ENCODE assay signal across 7 cellular contexts in the genomic region with DNA sequence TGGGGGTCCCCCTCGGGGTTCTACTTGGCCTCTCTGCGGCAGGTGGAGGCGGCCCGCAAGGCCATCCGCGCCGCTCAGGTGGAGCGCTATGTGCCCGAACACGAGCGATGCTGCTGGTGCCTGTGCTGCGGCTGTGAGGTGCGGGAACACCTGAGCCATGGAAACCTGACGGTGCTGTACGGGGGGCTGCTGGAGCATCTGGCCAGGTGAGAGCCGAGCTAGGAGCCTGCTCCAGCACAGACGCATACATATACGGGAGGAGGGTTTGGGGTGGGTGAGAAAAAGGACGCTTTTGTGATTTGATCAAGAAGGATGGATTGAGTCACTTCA. TPM values are rescaled to one million over a fixed set of nuclear protein-coding genes. Genes with fewer than 3 reads are reported as not detected.
DNase-seq lines count a peak whose midpoint lies in the region; FAIRE-seq and TF ChIP-seq lines count a peak whose summit lies in the region.
"Had no signal": no experiment of that assay in that cellular context is flagged by ENCODE, and none has a peak within 500 bp of the region (broad histone marks: within the 10 kb centered on the region; RNA-seq: fewer than 3 reads in every experiment).

No MANE protein-coding gene starts in this region.

- peak overlapping the region; percentile 96 for H3K9ac ChIP-seq in HUES6 (ENCODE audit: low read length)

- peak overlapping the region; percentile 79; the same call in 1 of the 2 replicates for H3K27ac ChIP-seq in HUES6 (ENCODE audit: low read depth, low read length)
- peak overlapping the region; percentile 76 to 93 for H3K27ac ChIP-seq in small intestine (ENCODE audit: low read depth in 1 of 2, low read length in 1 of 2)

- peaks cover 3% of the 10 kb centered on the region; the same call in 1 of the 2 replicates for H3K9me3 ChIP-seq in HUES6 (ENCODE audit: control insufficient read depth, insufficient read depth, low read depth, low read length)
- H3K9me3 ChIP-seq in small intestine (ENCODE audit: control insufficient read depth, low read depth) = no peaks in the 10 kb centered on the region

- no peak overlapping the region for H3K27ac Mint-ChIP-seq in endothelial cell (ENCODE audit: unreplicated experiment)

- TF ChIP-seq CTCF in endothelial cell (IDR thresholded peaks at IDR 0.05; ENCODE audit: unreplicated experiment) = no peak

- peak overlapping the region; percentile 98 for H3K4me3 Mint-ChIP-seq in endothelial cell (ENCODE audit: unreplicated experiment)

- no peaks in the 10 kb centered on the region for H3K9me3 Mint-ChIP-seq in endothelial cell (ENCODE audit: unreplicated experiment)

- H3K36me3 ChIP-seq in HUES6 (ENCODE audit: control insufficient read depth, insufficient read depth, low read length) (peaks cover 44% of the 10 kb centered on the region), small intestine (ENCODE audit: control insufficient read depth in 2 of 2, insufficient read depth in 2 of 2, low read length in 2 of 2) (peaks cover 0 to 2% of the 10 kb centered on the region in 2 donors)

- H3K27me3 Mint-ChIP-seq in endothelial cell (ENCODE audit: unreplicated experiment) = peaks cover 7% of the 10 kb centered on the region

- H3K27me3 ChIP-seq in HUES6 (ENCODE audit: control insufficient read depth, insufficient read depth, low read length) (no peaks in the 10 kb centered on the region), small intestine (ENCODE audit: control insufficient read depth in 2 of 2, insufficient read depth in 2 of 2, low read length in 2 of 2) (no peaks in the 10 kb centered on the region)

- peaks cover 12% of the 10 kb centered on the region for H3K4me1 ChIP-seq in HUES6 (ENCODE audit: control insufficient read depth, insufficient read depth, low read length)
- peaks cover 0 to 4% of the 10 kb centered on the region in 2 donors for H3K4me1 ChIP-seq in small intestine (ENCODE audit: control insufficient read depth in 2 of 2, insufficient read depth in 1 of 2, low read depth in 1 of 2, low read length in 1 of 2)

- peaks cover 21% of the 10 kb centered on the region for H3K4me1 Mint-ChIP-seq in endothelial cell (ENCODE audit: unreplicated experiment)

- FAIRE-seq in small intestine (lab: Jason Lieb, UNC) = no peak

- H3K36me3 Mint-ChIP-seq in endothelial cell (ENCODE audit: low read depth, unreplicated experiment) = no peaks in the 10 kb centered on the region

- peak overlapping the region; percentile 74 for H3K4me3 ChIP-seq in HUES6 (ENCODE audit: low read depth, low read length)
- H3K4me3 ChIP-seq in small intestine (ENCODE audit: low read depth in 1 of 2, low read length in 2 of 2) = peak overlapping the region; percentile 88 to 94

- DNase-seq in COLO668 (lab: John Stamatoyannopoulos, UW; ENCODE audit: unreplicated experiment) (peak; percentile 42), endothelial cell (ENCODE audit: low spot score) (no peak), small intestine (no peak), NCI-H1930 (lab: John Stamatoyannopoulos, UW) (no peak)
- DNase-seq in activated effector memory CD4-positive, alpha-beta T cell treated with anti-CD3 and anti-CD28 coated beads, Interleukin-2, amount 50 U/mL, for 16 hours = no peak

- 0 to 2% (median 0%) methylated on average over 15 to 19 of the region's 19 CpGs for WGBS in small intestine, 3 donors

RNA-seq across cellular contexts. Expression of a gene that starts 0.4 kb away (rescaled TPM):
- 34.7 TPM for total RNA-seq in endothelial cell (ENCODE audit: unreplicated experiment)
- polyA plus RNA-seq in small intestine = 10 to 100 TPM; 12.9 to 50.1 (median 25.9) TPM

RNA-seq across cellular contexts. Expression of a gene that starts 19.8 kb away (rescaled TPM):
- total RNA-seq in endothelial cell (ENCODE audit: unreplicated experiment) = 1,293 TPM
- 1,000 to 10,000 TPM; 1,321 to 2,444 (median 2,119) TPM for polyA plus RNA-seq in small intestine

RNA-seq across cellular contexts. Expression of a gene that starts 20.2 kb away (rescaled TPM):
- 60.4 TPM for total RNA-seq in endothelial cell (ENCODE audit: unreplicated experiment)
- polyA plus RNA-seq in small intestine = 100 to 1,000 TPM in 1 of 3 donors, 10 to 100 TPM in 2; 59.1 to 103 (median 82.5) TPM

RNA-seq across cellular contexts. Expression of a gene that starts 26.8 kb away (rescaled TPM):
- total RNA-seq in endothelial cell (ENCODE audit: unreplicated experiment) = not detected
- polyA plus RNA-seq in small intestine = not detected
- total RNA-seq: HT1080 had no signal

RNA-seq across cellular contexts. Expression of a gene that starts 32.3 kb away (rescaled TPM):
- 21.9 TPM for total RNA-seq in endothelial cell (ENCODE audit: unreplicated experiment)
- 100 to 1,000 TPM in 1 of 3 donors, 10 to 100 TPM in 2; 57.9 to 124 (median 70.0) TPM for polyA plus RNA-seq in small intestine
